In the genomic region with DNA sequence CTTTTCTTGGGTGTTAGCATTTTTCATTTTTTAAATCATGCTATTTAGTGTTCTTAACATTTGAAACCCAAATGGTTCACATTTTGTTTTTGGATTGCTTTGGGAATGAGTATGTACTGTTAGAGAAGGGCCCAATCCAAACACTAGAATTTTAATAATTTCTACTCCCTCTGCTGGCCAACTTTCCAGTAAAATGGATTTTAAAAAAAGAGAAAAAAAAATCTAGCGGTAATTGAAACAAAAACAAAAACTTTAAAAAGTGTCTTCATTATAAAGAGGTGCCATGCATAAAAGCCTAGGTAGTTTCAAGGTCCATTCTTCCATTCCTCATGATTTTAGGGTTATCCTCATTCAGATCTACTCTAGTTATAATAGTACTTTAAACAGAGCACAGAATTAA, we compare ENCODE assay signal across 14 cellular contexts. TPM values are rescaled to one million over a fixed set of nuclear protein-coding genes. Genes with fewer than 3 reads are reported as not detected.
DNase-seq lines count a peak whose midpoint lies in the region; ATAC-seq and TF ChIP-seq lines count a peak whose summit lies in the region.
"Had no signal": no experiment of that assay in that cellular context is flagged by ENCODE, and none has a peak within 500 bp of the region (broad histone marks: within the 10 kb centered on the region; RNA-seq: fewer than 3 reads in every experiment).

No MANE protein-coding gene starts in this region.

- no peaks in the 10 kb centered on the region for H4K20me1 ChIP-seq in OCI-LY7 (ENCODE audit: insufficient read depth, low read length)

- H3K27ac ChIP-seq in cardiac muscle cell = no peak overlapping the region
- no peak overlapping the region for H3K27ac ChIP-seq in right atrium auricular region
- no peak overlapping the region for H3K27ac ChIP-seq in OCI-LY7 (ENCODE audit: low read depth, low read length, poor library complexity, severe bottlenecking)
- H3K27ac ChIP-seq in vagina = no peak overlapping the region
- H3K27ac ChIP-seq in aorta (ENCODE audit: low read depth in 1 of 2, low read length in 2 of 2) = no peak overlapping the region
- H3K27ac ChIP-seq: heart left ventricle had no signal

- BruUV-seq in OCI-LY7 (replicated peaks; lab: Mats Ljungman, UMichigan) = no TSS peak

- H3K27me3 ChIP-seq in cardiac muscle cell (no peaks in the 10 kb centered on the region), right atrium auricular region (no peaks in the 10 kb centered on the region), vagina (no peaks in the 10 kb centered on the region), aorta (ENCODE audit: control insufficient read depth in 1 of 2, insufficient read depth in 2 of 2, low read length in 1 of 2) (no peaks in the 10 kb centered on the region)
- H3K27me3 ChIP-seq: heart left ventricle had no signal

- no peaks in the 10 kb centered on the region for H3K79me2 ChIP-seq in OCI-LY7 (ENCODE audit: insufficient read depth, low read depth, low read length)

- no peak overlapping the region for H2AFZ ChIP-seq in OCI-LY7 (ENCODE audit: low read length)

- TF ChIP-seq POLR2A in vagina (IDR thresholded peaks at IDR 0.05) = no peak

- CTCF ChIA-PET in OCI-LY7 (lab: Charles Lee; ENCODE audit: unreplicated experiment) = no interaction called here

- peaks cover 5% of the 10 kb centered on the region for H3K27me3 Mint-ChIP-seq in type B pancreatic cell
- H3K27me3 Mint-ChIP-seq: activated CD4-positive, alpha-beta T cell treated with anti-CD3 and anti-CD28 coated beads, Interleukin-2, amount 10 ng/mL, durations not matched to agents 24 days and 14 days had no signal

- H3K36me3 Mint-ChIP-seq in type B pancreatic cell = no peaks in the 10 kb centered on the region

- intact Hi-C loops in OCI-LY7 (cut with micrococcal nuclease; ENCODE audit: unreplicated experiment) = no loop called here
- intact Hi-C loops in vagina (cut with DNase I) = no loop called here
- intact Hi-C loops in aorta (cut with DNase I) = no loop called here

- ATAC-seq in aorta (ENCODE audit: low FRiP score) = no peak
- ATAC-seq: heart left ventricle, mucosa of descending colon had no signal

- no peaks in the 10 kb centered on the region for H3K4me1 Mint-ChIP-seq in type B pancreatic cell (ENCODE audit: unreplicated experiment)

- WGBS in aorta, 2 donors = 29 to 39% methylated on average over 1 of the region's 1 CpG

- H3K9me3 ChIP-seq in cardiac muscle cell (ENCODE audit: low read depth) (no peaks in the 10 kb centered on the region), right atrium auricular region (no peaks in the 10 kb centered on the region), OCI-LY7 (ENCODE audit: low read length) (no peaks in the 10 kb centered on the region), vagina (no peaks in the 10 kb centered on the region), aorta (ENCODE audit: control insufficient read depth, low read length) (no peaks in the 10 kb centered on the region)
- H3K9me3 ChIP-seq: heart left ventricle, mucosa of descending colon had no signal

- no peak overlapping the region for H3K27ac Mint-ChIP-seq in type B pancreatic cell
- H3K27ac Mint-ChIP-seq: activated CD4-positive, alpha-beta T cell treated with anti-CD3 and anti-CD28 coated beads, Interleukin-2, amount 10 ng/mL, durations not matched to agents 24 days and 14 days had no signal

- H3K9me3 Mint-ChIP-seq in type B pancreatic cell = no peaks in the 10 kb centered on the region
- H3K9me3 Mint-ChIP-seq: activated CD4-positive, alpha-beta T cell treated with anti-CD3 and anti-CD28 coated beads, Interleukin-2, amount 10 ng/mL, durations not matched to agents 24 days and 14 days had no signal

- DNase-seq in cardiac muscle cell (ENCODE audit: low read depth in 1 of 2, low spot score in 1 of 2) (peak in 1 of 2 donors; percentile 9), right atrium auricular region (ENCODE audit: low spot score) (no peak), OCI-LY7 (ENCODE audit: low spot score) (no peak), epithelial cell of proximal tubule (ENCODE audit: low read depth) (no peak), type B pancreatic cell (ENCODE audit: extremely low spot score, unreplicated experiment) (no peak), CD1c-positive myeloid dendritic cell (ENCODE audit: extremely low spot score) (no peak), vagina (ENCODE audit: extremely low spot score in 2 of 2) (no peak), aorta (no peak)
- DNase-seq: activated CD4-positive, alpha-beta T cell treated with anti-CD3 and anti-CD28 coated beads, Interleukin-2, amount 10 ng/mL, durations not matched to agents 24 days and 14 days; H7; heart left ventricle; mucosa of descending colon; NCI-H1930; SHP77 treated with DMSO at 0.1 percent for 48 hours had no signal

- H3K36me3 ChIP-seq in cardiac muscle cell = no peaks in the 10 kb centered on the region
- H3K36me3 ChIP-seq in right atrium auricular region = no peaks in the 10 kb centered on the region
- H3K36me3 ChIP-seq in OCI-LY7 (ENCODE audit: insufficient read depth, low read length) = no peaks in the 10 kb centered on the region
- no peaks in the 10 kb centered on the region for H3K36me3 ChIP-seq in vagina
- H3K36me3 ChIP-seq in aorta (ENCODE audit: control insufficient read depth in 1 of 2, insufficient read depth in 2 of 2, low read length in 1 of 2) = no peaks in the 10 kb centered on the region

- no peak overlapping the region for H3K4me3 ChIP-seq in cardiac muscle cell
- no peak overlapping the region for H3K4me3 ChIP-seq in right atrium auricular region
- H3K4me3 ChIP-seq in OCI-LY7 (ENCODE audit: low read depth, low read length, poor library complexity, severe bottlenecking) = no peak overlapping the region
- no peak overlapping the region for H3K4me3 ChIP-seq in epithelial cell of proximal tubule (ENCODE audit: low read depth, low read length)
- H3K4me3 ChIP-seq in vagina = no peak overlapping the region
- H3K4me3 ChIP-seq in aorta (ENCODE audit: low read length in 2 of 2) = no peak overlapping the region
- H3K4me3 ChIP-seq: heart left ventricle, mucosa of descending colon had no signal

- H3K4me1 ChIP-seq in cardiac muscle cell (ENCODE audit: low read depth) (no peaks in the 10 kb centered on the region), right atrium auricular region (no peaks in the 10 kb centered on the region), OCI-LY7 (ENCODE audit: insufficient read depth, low read length, poor library complexity, severe bottlenecking) (no peaks in the 10 kb centered on the region), vagina (no peaks in the 10 kb centered on the region), aorta (ENCODE audit: control insufficient read depth in 1 of 2, insufficient read depth in 2 of 2, low read length in 2 of 2) (no peaks in the 10 kb centered on the region)
- H3K4me1 ChIP-seq: heart left ventricle had no signal

- no peak overlapping the region for H3K4me2 ChIP-seq in OCI-LY7 (ENCODE audit: low read length)

- H3K4me3 Mint-ChIP-seq in type B pancreatic cell = no peak overlapping the region
- H3K4me3 Mint-ChIP-seq: activated CD4-positive, alpha-beta T cell treated with anti-CD3 and anti-CD28 coated beads, Interleukin-2, amount 10 ng/mL, durations not matched to agents 24 days and 14 days had no signal

- no peaks in the 10 kb centered on the region for H3K9me2 ChIP-seq in OCI-LY7 (ENCODE audit: insufficient read depth, low read length)

- TF ChIP-seq CTCF in cardiac muscle cell (IDR thresholded peaks at IDR 0.05; ENCODE audit: low read depth, low read length) (peak; percentile 24), right atrium auricular region (IDR thresholded peaks at IDR 0.05) (peak in 1 of 2 donors; percentile 44), OCI-LY7 (conservative IDR thresholded peaks at IDR 0.05; ENCODE audit: low read length) (peak; percentile 55), epithelial cell of proximal tubule (conservative IDR thresholded peaks at IDR 0.05; ENCODE audit: low read depth, low read length) (peak; percentile 43), type B pancreatic cell (conservative IDR thresholded peaks at IDR 0.05) (peak; percentile 60), vagina (IDR thresholded peaks at IDR 0.05) (no peak)

- POLR2A ChIA-PET in OCI-LY7 (lab: Charles Lee) = no interaction called here

RNA-seq across cellular contexts. Expression of a gene that starts 32.1 kb away (rescaled TPM):
- total RNA-seq in cardiac muscle cell = 15.1 and 20.6 TPM in 2 replicates
- polyA plus RNA-seq in cardiac muscle cell = 6.0 and 11.2 TPM in 2 replicates
- total RNA-seq in right atrium auricular region = 10 to 100 TPM; 18.7 to 25.1 TPM
- total RNA-seq in OCI-LY7 (2014; rRNA removed; shearing (Covaris generic)) = 10.9 and 13.1 TPM in 2 replicates
- 22.9 and 23.1 TPM in 2 replicates for total RNA-seq in OCI-LY7 (2022)
- 10.1 and 13.8 TPM in 2 replicates for total RNA-seq in epithelial cell of proximal tubule
- total RNA-seq in type B pancreatic cell (ENCODE audit: low replicate concordance) = 30.1 and 31.8 TPM in 2 replicates
- 39.3 TPM for total RNA-seq in vagina
- 10 to 100 TPM; 57.1 to 69.5 TPM for total RNA-seq in aorta
- 1 to 10 TPM; 3.9 to 6.3 TPM for polyA plus RNA-seq in aorta

Comparison
In these comparisons a context has a peak if more than half of its experiments do, and no peak if none do; other contexts are left out.
1. CTCF ChIP-seq: peak in cardiac muscle cell (single experiment), OCI-LY7 (single experiment), epithelial cell of proximal tubule (single experiment) and type B pancreatic cell (single experiment); none in vagina (0 of 3).